18 cellular contexts compared by ENCODE assay signal in the genomic region with DNA sequence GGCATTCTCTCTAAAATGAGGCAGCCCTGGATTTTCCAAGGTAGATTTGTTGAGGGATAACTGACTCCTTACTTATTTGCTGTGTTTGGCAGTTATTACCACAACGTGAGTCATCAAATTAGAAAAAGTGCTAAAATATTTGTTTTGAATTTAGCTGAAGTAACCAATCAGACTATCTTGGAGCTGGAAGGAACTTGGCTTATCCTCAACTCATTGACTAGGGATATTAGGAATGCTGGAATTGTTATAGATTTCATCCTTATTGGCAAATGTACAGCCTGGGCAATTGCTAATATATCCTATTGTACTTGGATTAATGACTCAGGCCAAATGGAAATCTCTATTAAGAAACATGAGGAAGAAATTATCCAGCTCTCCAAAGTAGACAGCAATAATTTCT.
"Had no signal": no experiment of that assay in that cellular context is flagged by ENCODE, and none has a peak within 500 bp of the region (broad histone marks: within the 10 kb centered on the region; RNA-seq: fewer than 3 reads in every experiment).

No MANE protein-coding gene starts in this region.

- H3K4me1 ChIP-seq: esophagus squamous epithelium, lower lobe of right lung, pancreas, upper lobe of right lung had no signal

- H3K4me3 ChIP-seq: esophagus squamous epithelium, hepatocyte, lower lobe of right lung, pancreas, smooth muscle cell, upper lobe of right lung had no signal

- H3K36me3 Mint-ChIP-seq: activated naive CD8-positive, alpha-beta T cell treated with anti-CD3 and anti-CD28 coated beads, Interleukin-2, amount 10 ng/mL, durations not matched to agents 7 days and 5 days; natural killer cell; stimulated activated memory B cell treated with anti-CD40 and anti-IgM and Interleukin-4, amounts not matched to agents 10 μg/mL and 1 μg/mL and 100 μg/mL, for 72 hours had no signal

- H3K4me2 ChIP-seq: hepatocyte, smooth muscle cell had no signal

- H3K36me3 ChIP-seq: esophagus squamous epithelium, lower lobe of right lung, pancreas, upper lobe of right lung had no signal

- H3K9me3 ChIP-seq: esophagus squamous epithelium, lower lobe of right lung, pancreas, upper lobe of right lung had no signal

- H3K27ac Mint-ChIP-seq: activated CD4-positive, alpha-beta T cell treated with anti-CD3 and anti-CD28 coated beads, Interleukin-2, amount 10 ng/mL, durations not matched to agents 7 days and 5 days; activated CD8-positive, alpha-beta T cell treated with anti-CD3 and anti-CD28 coated beads, Interleukin-2, amount 10 ng/mL, durations not matched to agents 7 days and 5 days; activated naive CD8-positive, alpha-beta T cell treated with anti-CD3 and anti-CD28 coated beads, Interleukin-2, amount 10 ng/mL, durations not matched to agents 7 days and 5 days; activated T-cell treated with anti-CD3 and anti-CD28 coated beads, Interleukin-2, amount 50 U/mL, for 24 hours; activated T-helper 2 cell treated with anti-CD3 and anti-CD28 coated beads, Interferon-gamma antibody, Interleukin-2, Interleukin-4, amounts not matched to agents 10 μg/mL and 5 μg/mL and 100 μg/mL, durations not matched to agents 14 hours and 24 hours and 36 hours; natural killer cell; stimulated activated memory B cell treated with anti-CD40 and anti-IgM and Interleukin-4, amounts not matched to agents 10 μg/mL and 1 μg/mL and 100 μg/mL, for 72 hours had no signal

- H2AFZ ChIP-seq: hepatocyte had no signal

- H3K4me3 Mint-ChIP-seq: activated CD4-positive, alpha-beta T cell treated with anti-CD3 and anti-CD28 coated beads, Interleukin-2, amount 10 ng/mL, durations not matched to agents 7 days and 5 days; activated CD8-positive, alpha-beta T cell treated with anti-CD3 and anti-CD28 coated beads, Interleukin-2, amount 10 ng/mL, durations not matched to agents 7 days and 5 days; activated naive CD8-positive, alpha-beta T cell treated with anti-CD3 and anti-CD28 coated beads, Interleukin-2, amount 10 ng/mL, durations not matched to agents 7 days and 5 days; activated T-cell treated with anti-CD3 and anti-CD28 coated beads, Interleukin-2, amount 50 U/mL, for 24 hours; natural killer cell; stimulated activated memory B cell treated with anti-CD40 and anti-IgM and Interleukin-4, amounts not matched to agents 10 μg/mL and 1 μg/mL and 100 μg/mL, for 72 hours had no signal

- H3K27ac ChIP-seq: esophagus squamous epithelium, hepatocyte, lower lobe of right lung, pancreas, upper lobe of right lung had no signal

- DNase-seq: activated CD4-positive, alpha-beta T cell treated with anti-CD3 and anti-CD28 coated beads, Interleukin-2, amount 10 ng/mL, durations not matched to agents 7 days and 5 days; activated CD8-positive, alpha-beta T cell treated with anti-CD3 and anti-CD28 coated beads, Interleukin-2, amount 10 ng/mL, durations not matched to agents 7 days and 5 days; activated naive CD4-positive, alpha-beta T cell treated with Interleukin-2 at 50 U/mL for 16 hours; activated naive CD8-positive, alpha-beta T cell treated with anti-CD3 and anti-CD28 coated beads, Interleukin-2, amount 10 ng/mL, durations not matched to agents 7 days and 5 days; activated T-cell treated with anti-CD3 and anti-CD28 coated beads, Interleukin-2, amount 50 U/mL, for 24 hours; effector CD4-positive, alpha-beta T cell; esophagus squamous epithelium; lower lobe of right lung; natural killer cell; pancreas; stimulated activated CD4-positive, alpha-beta T cell treated with anti-CD3 and anti-CD28 coated beads, Interleukin-4, amount 100 ng/mL, for 4 hours; T1000; upper lobe of right lung had no signal

- H3K9me3 Mint-ChIP-seq: activated naive CD8-positive, alpha-beta T cell treated with anti-CD3 and anti-CD28 coated beads, Interleukin-2, amount 10 ng/mL, durations not matched to agents 7 days and 5 days; activated T-cell treated with anti-CD3 and anti-CD28 coated beads, Interleukin-2, amount 50 U/mL, for 24 hours; activated T-helper 2 cell treated with anti-CD3 and anti-CD28 coated beads, Interferon-gamma antibody, Interleukin-2, Interleukin-4, amounts not matched to agents 10 μg/mL and 5 μg/mL and 100 μg/mL, durations not matched to agents 14 hours and 24 hours and 36 hours; stimulated activated memory B cell treated with anti-CD40 and anti-IgM and Interleukin-4, amounts not matched to agents 10 μg/mL and 1 μg/mL and 100 μg/mL, for 72 hours had no signal

- H3K27me3 Mint-ChIP-seq: activated CD4-positive, alpha-beta T cell treated with anti-CD3 and anti-CD28 coated beads, Interleukin-2, amount 10 ng/mL, durations not matched to agents 7 days and 5 days; activated naive CD8-positive, alpha-beta T cell treated with anti-CD3 and anti-CD28 coated beads, Interleukin-2, amount 10 ng/mL, durations not matched to agents 7 days and 5 days; activated T-cell treated with anti-CD3 and anti-CD28 coated beads, Interleukin-2, amount 50 U/mL, for 24 hours; stimulated activated memory B cell treated with anti-CD40 and anti-IgM and Interleukin-4, amounts not matched to agents 10 μg/mL and 1 μg/mL and 100 μg/mL, for 72 hours had no signal

- FAIRE-seq: keratinocyte, pancreas had no signal

- H3K4me1 Mint-ChIP-seq: activated CD4-positive, alpha-beta T cell treated with anti-CD3 and anti-CD28 coated beads, Interleukin-2, amount 10 ng/mL, durations not matched to agents 7 days and 5 days; activated naive CD8-positive, alpha-beta T cell treated with anti-CD3 and anti-CD28 coated beads, Interleukin-2, amount 10 ng/mL, durations not matched to agents 7 days and 5 days; natural killer cell; stimulated activated memory B cell treated with anti-CD40 and anti-IgM and Interleukin-4, amounts not matched to agents 10 μg/mL and 1 μg/mL and 100 μg/mL, for 72 hours had no signal

- H3K79me2 ChIP-seq: hepatocyte had no signal

- H3K27me3 ChIP-seq: esophagus squamous epithelium, hepatocyte, pancreas, upper lobe of right lung had no signal
